In genomic region chr20:59191756-59192532, GRCh38 we compare ENCODE assay signal across 1 cellular context.
TF ChIP-seq lines count a peak whose summit lies in the region.

No MANE protein-coding gene starts in this region.

TF ChIP-seq in HepG2, 621 proteins besides CTCF, POLR2A, EP300 and RAD21:
- TF ChIP-seq SRSF1 (optimal IDR thresholded peaks at IDR 0.05; ENCODE audit: low read depth, low read length) (no peak), DNMT3B (CRISPR knock-in tag; conservative IDR thresholded peaks at IDR 0.05) (no peak), PATZ1 (CRISPR knock-in tag; IDR thresholded peaks at IDR 0.05) (no peak), ZBTB37 (CRISPR knock-in tag; IDR thresholded peaks at IDR 0.05) (no peak), HOXA7 (CRISPR knock-in tag; IDR thresholded peaks at IDR 0.05) (no peak), ATAD3A (CRISPR knock-in tag; IDR thresholded peaks at IDR 0.05) (no peak), NFE2L1 (CRISPR knock-in tag; IDR thresholded peaks at IDR 0.05; ENCODE audit: borderline replicate concordance) (no peak), DMAP1 (CRISPR knock-in tag; IDR thresholded peaks at IDR 0.05) (no peak), ZNF598 (CRISPR knock-in tag; IDR thresholded peaks at IDR 0.05; ENCODE audit: borderline replicate concordance) (no peak), ZNF337 (CRISPR knock-in tag; IDR thresholded peaks at IDR 0.05; ENCODE audit: borderline replicate concordance, low read depth) (no peak), NR2F1 (CRISPR knock-in tag; IDR thresholded peaks at IDR 0.05) (no peak), KLF6 (CRISPR knock-in tag; IDR thresholded peaks at IDR 0.05) (no peak), CCAR2 (optimal IDR thresholded peaks at IDR 0.05; ENCODE audit: low read depth, low read length) (no peak), ZNF784 (CRISPR knock-in tag; IDR thresholded peaks at IDR 0.05; ENCODE audit: borderline replicate concordance) (no peak)
